Comparison of ENCODE assay signal across 8 cellular contexts in genomic region chr19:34732548-34733255, GRCh38.
A peak's percentile ranks its signal among the peaks of the same experiment; 100 is the strongest.
DNase-seq lines count a peak whose midpoint lies in the region; ATAC-seq and TF ChIP-seq lines count a peak whose summit lies in the region.

No MANE protein-coding gene starts in this region.

- H3K4me3 Mint-ChIP-seq in stimulated activated naive B cell treated with anti-CD40 and anti-IgM and Interleukin-4, amounts not matched to agents 10 μg/mL and 1 μg/mL and 100 μg/mL, for 72 hours: peak overlapping the region; percentile 77 to 91

- no peak overlapping the region for H3K27ac ChIP-seq in iPS-20b (ENCODE audit: low read length)

- peak overlapping the region; percentile 80 for H3K4me3 ChIP-seq in WI38 (ENCODE audit: low read depth, low read length)
- peak overlapping the region; percentile 85 for H3K4me3 ChIP-seq in iPS-20b (ENCODE audit: low read length)

- DNase-seq in NCI-H2029 (lab: John Stamatoyannopoulos, UW) (peak; percentile 12), NCI-H2029 treated with DMSO at 0.1 percent for 48 hours (lab: John Stamatoyannopoulos, UW) (no peak), NCI-H1694 treated with DMSO at 0.1 percent for 48 hours (lab: John Stamatoyannopoulos, UW) (no peak), foreskin melanocyte (no peak)
- DNase-seq in stimulated activated naive B cell treated with anti-CD40 and anti-IgM and Interleukin-4, amounts not matched to agents 10 μg/mL and 1 μg/mL and 100 μg/mL, for 72 hours: no peak
- DNase-seq in activated CD8-positive, alpha-beta memory T cell treated with anti-CD3 and anti-CD28 coated beads for 24 hours: no peak

- peak overlapping the region; percentile 65 for H3K27ac Mint-ChIP-seq in stimulated activated naive B cell treated with anti-CD40 and anti-IgM and Interleukin-4, amounts not matched to agents 10 μg/mL and 1 μg/mL and 100 μg/mL, for 72 hours

- H3K9ac ChIP-seq in iPS-20b (ENCODE audit: low read depth, low read length): no peak overlapping the region

- H3K36me3 ChIP-seq in iPS-20b (ENCODE audit: insufficient read depth, low read depth, low read length): no peaks in the 10 kb centered on the region

- no peaks in the 10 kb centered on the region for H3K27me3 ChIP-seq in iPS-20b (ENCODE audit: insufficient read depth, low read length)

- H3K36me3 Mint-ChIP-seq in stimulated activated naive B cell treated with anti-CD40 and anti-IgM and Interleukin-4, amounts not matched to agents 10 μg/mL and 1 μg/mL and 100 μg/mL, for 72 hours: peaks cover 7 to 12% of the 10 kb centered on the region in 2 donors

- no peak for TF ChIP-seq CTCF in WI38 (IDR thresholded peaks at IDR 0.05; ENCODE audit: low read depth, low read length)

- ATAC-seq in stimulated activated naive B cell treated with anti-CD40 and anti-IgM and Interleukin-4, amounts not matched to agents 10 μg/mL and 1 μg/mL and 100 μg/mL, for 72 hours (replicated peaks): no peak

- H3K9me3 Mint-ChIP-seq in stimulated activated naive B cell treated with anti-CD40 and anti-IgM and Interleukin-4, amounts not matched to agents 10 μg/mL and 1 μg/mL and 100 μg/mL, for 72 hours: peaks cover 0 to 6% of the 10 kb centered on the region in 2 donors

- peaks cover 15 to 20% of the 10 kb centered on the region in 2 donors for H3K27me3 Mint-ChIP-seq in stimulated activated naive B cell treated with anti-CD40 and anti-IgM and Interleukin-4, amounts not matched to agents 10 μg/mL and 1 μg/mL and 100 μg/mL, for 72 hours

- H3K4me1 Mint-ChIP-seq in stimulated activated naive B cell treated with anti-CD40 and anti-IgM and Interleukin-4, amounts not matched to agents 10 μg/mL and 1 μg/mL and 100 μg/mL, for 72 hours: peaks cover 12 to 23% of the 10 kb centered on the region in 2 donors

- H3K9me3 ChIP-seq in iPS-20b (ENCODE audit: insufficient read depth, low read depth, low read length): no peaks in the 10 kb centered on the region; the same call in 1 of the 2 replicates

- no peaks in the 10 kb centered on the region for H3K4me1 ChIP-seq in iPS-20b (ENCODE audit: insufficient read depth, low read length)
